1 cellular context compared by ENCODE assay signal in the genomic region with DNA sequence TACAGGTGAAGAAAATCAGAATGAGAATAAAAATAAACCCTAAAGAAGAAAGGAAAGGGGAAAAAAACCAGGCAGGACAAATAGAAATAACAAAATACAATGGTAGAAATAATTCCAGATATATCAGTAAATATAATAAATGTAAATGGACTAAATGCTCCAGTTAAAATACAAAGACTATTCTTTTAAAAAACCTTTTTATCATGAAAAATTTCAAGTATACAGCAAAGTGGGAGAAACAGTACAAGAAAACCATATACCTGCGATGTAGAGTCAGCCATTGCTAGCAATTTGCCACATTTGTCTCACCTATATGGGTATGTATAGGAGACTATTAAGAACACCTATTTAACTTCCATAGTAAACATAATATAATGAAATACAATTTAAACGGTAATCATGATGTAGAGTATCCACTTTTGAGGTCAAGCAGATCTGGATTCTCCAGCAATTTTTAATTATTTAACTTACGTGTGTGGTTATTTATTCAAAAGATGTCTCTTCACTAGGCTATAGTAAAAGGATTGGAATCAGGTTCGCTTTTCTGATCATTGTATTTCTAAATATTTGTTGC.
TF ChIP-seq lines count a peak whose summit lies in the region.

No MANE protein-coding gene starts in this region.

TF ChIP-seq in endothelial cell of umbilical vein, 7 proteins besides CTCF, POLR2A, EP300 and RAD21:
- no peak for TF ChIP-seq POLR2AphosphoS5 (IDR thresholded peaks at IDR 0.05; ENCODE audit: insufficient read depth, low read depth, low read length)
- no peak for TF ChIP-seq GATA2 (IDR thresholded peaks at IDR 0.05; ENCODE audit: insufficient read depth, insufficient read length, low read depth, low read length)
- TF ChIP-seq, protein P1, sequence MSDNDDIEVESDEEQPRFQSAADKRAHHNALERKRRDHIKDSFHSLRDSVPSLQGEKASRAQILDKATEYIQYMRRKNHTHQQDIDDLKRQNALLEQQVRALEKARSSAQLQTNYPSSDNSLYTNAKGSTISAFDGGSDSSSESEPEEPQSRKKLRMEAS (IDR thresholded peaks at IDR 0.05; ENCODE audit: insufficient read depth, insufficient read length): no peak
- TF ChIP-seq FOS (IDR thresholded peaks at IDR 0.05; ENCODE audit: borderline replicate concordance, insufficient read depth, low read length): no peak
- TF ChIP-seq JUN (IDR thresholded peaks at IDR 0.05; ENCODE audit: borderline replicate concordance, insufficient read depth, insufficient read length, low read depth): no peak
- TF ChIP-seq MYC (IDR thresholded peaks at IDR 0.05; ENCODE audit: low read depth, low read length): no peak
- TF ChIP-seq EZH2 (IDR thresholded peaks at IDR 0.05; ENCODE audit: borderline replicate concordance, low read depth, low read length, severe bottlenecking): no peak
